Comparison of ENCODE assay signal across 9 cellular contexts in genomic region chr3:38028621-38029361, GRCh38. TPM values are rescaled to one million over a fixed set of nuclear protein-coding genes. Genes with fewer than 3 reads are reported as not detected.
A peak's percentile ranks its signal among the peaks of the same experiment; 100 is the strongest.
DNase-seq lines count a peak whose midpoint lies in the region; ATAC-seq and TF ChIP-seq lines count a peak whose summit lies in the region.
"Had no signal": no experiment of that assay in that cellular context is flagged by ENCODE, and none has a peak within 500 bp of the region (broad histone marks: within the 10 kb centered on the region; RNA-seq: fewer than 3 reads in every experiment).

No MANE protein-coding gene starts in this region.

- H3K36me3 Mint-ChIP-seq in CD14-positive monocyte, result peaks cover 9 to 20% of the 10 kb centered on the region in 2 donors
- no peaks in the 10 kb centered on the region for H3K36me3 Mint-ChIP-seq in activated CD8-positive, alpha-beta T cell treated with anti-CD3 and anti-CD28 coated beads for 36 hours (ENCODE audit: low read depth)

- POLR2A ChIA-PET in activated CD8-positive, alpha-beta T cell treated with anti-CD3 and anti-CD28 coated beads for 36 hours (lab: Charles Lee), result interaction anchor here (1.0 kb wide), 2 partner anchors 27 to 32 kb away, joined by 3 read pairs; no protein-coding TSS in a partner anchor

- intact Hi-C loops in CD14-positive monocyte (cut with micrococcal nuclease) (no loop called here), heart left ventricle (cut with DNase I) (no loop called here)
- intact Hi-C loops in activated CD8-positive, alpha-beta T cell treated with anti-CD3 and anti-CD28 coated beads for 36 hours (cut with micrococcal nuclease), result no loop called here

- no peak overlapping the region for H3K27ac Mint-ChIP-seq in CD14-positive monocyte
- H3K27ac Mint-ChIP-seq in activated CD8-positive, alpha-beta T cell treated with anti-CD3 and anti-CD28 coated beads for 36 hours, result no peak overlapping the region

- TF ChIP-seq POLR2A in heart left ventricle (IDR thresholded peaks at IDR 0.05), result no peak

- peaks cover 34% of the 10 kb centered on the region for H3K4me1 Mint-ChIP-seq in CD14-positive monocyte
- H3K4me1 Mint-ChIP-seq in activated CD8-positive, alpha-beta T cell treated with anti-CD3 and anti-CD28 coated beads for 36 hours (ENCODE audit: low read depth), result peaks cover 28% of the 10 kb centered on the region

- no peak for TF ChIP-seq CTCF in CD14-positive monocyte (IDR thresholded peaks at IDR 0.05)
- TF ChIP-seq CTCF in activated CD8-positive, alpha-beta T cell treated with anti-CD3 and anti-CD28 coated beads for 36 hours (IDR thresholded peaks at IDR 0.05), result no peak
- no peak for TF ChIP-seq CTCF in heart left ventricle (IDR thresholded peaks at IDR 0.05)
- no peak for TF ChIP-seq CTCF in parathyroid adenoma (IDR thresholded peaks at IDR 0.05)

- H3K4me3 ChIP-seq in heart left ventricle, result peak overlapping the region; percentile 44 to 90 (median 72)
- no peak overlapping the region for H3K4me3 ChIP-seq in parathyroid adenoma (ENCODE audit: low read depth, low read length)

- ATAC-seq in activated CD8-positive, alpha-beta T cell treated with anti-CD3 and anti-CD28 coated beads for 36 hours, result no peak
- ATAC-seq in heart left ventricle, result no peak

- H3K9me3 Mint-ChIP-seq in CD14-positive monocyte, result peaks cover 0 to 9% (median 0%) of the 10 kb centered on the region in 7 donors
- no peaks in the 10 kb centered on the region for H3K9me3 Mint-ChIP-seq in activated CD8-positive, alpha-beta T cell treated with anti-CD3 and anti-CD28 coated beads for 36 hours

- no peaks in the 10 kb centered on the region for H3K79me2 ChIP-seq in parathyroid adenoma

- H3K36me3 ChIP-seq in heart left ventricle, result no peaks in the 10 kb centered on the region
- no peaks in the 10 kb centered on the region for H3K36me3 ChIP-seq in parathyroid adenoma (ENCODE audit: control insufficient read depth, insufficient read depth, low read length)

- H3K27ac ChIP-seq in heart left ventricle, result peak overlapping the region; percentile 4 to 90 (median 70)
- H3K27ac ChIP-seq in parathyroid adenoma, result no peak overlapping the region

- H3K4me3 Mint-ChIP-seq in CD14-positive monocyte, result peak overlapping the region; percentile 54 to 78
- H3K4me3 Mint-ChIP-seq in activated CD8-positive, alpha-beta T cell treated with anti-CD3 and anti-CD28 coated beads for 36 hours, result peak overlapping the region; percentile 14

- WGBS in heart left ventricle, 4 donors, result 16 to 31% (median 22%) methylated on average over 19 to 45 of the region's 45 CpGs

- H3K4me1 ChIP-seq in heart left ventricle (peaks cover 0 to 41% (median 22%) of the 10 kb centered on the region in 12 donors), parathyroid adenoma (peaks cover 18% of the 10 kb centered on the region)

- H3K27me3 Mint-ChIP-seq in CD14-positive monocyte (ENCODE audit: low read depth in 3 of 3), result peaks cover 46 to 58% (median 51%) of the 10 kb centered on the region in 3 donors
- peaks cover 15% of the 10 kb centered on the region for H3K27me3 Mint-ChIP-seq in activated CD8-positive, alpha-beta T cell treated with anti-CD3 and anti-CD28 coated beads for 36 hours

- H3K27me3 ChIP-seq in heart left ventricle (peaks cover 0 to 7% (median 0%) of the 10 kb centered on the region in 9 donors), parathyroid adenoma (ENCODE audit: control insufficient read depth, insufficient read depth, low read length) (no peaks in the 10 kb centered on the region)

- CTCF ChIA-PET in activated CD8-positive, alpha-beta T cell treated with anti-CD3 and anti-CD28 coated beads for 36 hours (lab: Charles Lee), result interaction anchor here (1.0 kb wide), 1 partner anchor 174 kb away, joined by 4 read pairs; no protein-coding TSS in a partner anchor

- H3K9me3 ChIP-seq in heart left ventricle, result no peaks in the 10 kb centered on the region
- no peaks in the 10 kb centered on the region for H3K9me3 ChIP-seq in parathyroid adenoma (ENCODE audit: control insufficient read depth, low read length)

- in situ Hi-C loops in KBM-7 (cut with MboI; ENCODE audit: low pct_unique_long_range_greater_than_20kb, low sequenced_read_pairs), result no loop called here

- no peak overlapping the region for H3K4me2 ChIP-seq in parathyroid adenoma (ENCODE audit: low read length)

- no peak overlapping the region for H3K9ac ChIP-seq in parathyroid adenoma

- H2AFZ ChIP-seq in parathyroid adenoma, result peak overlapping the region; percentile 90

- no peak for DNase-seq in CD14-positive monocyte (ENCODE audit: low spot score)
- DNase-seq in activated CD8-positive, alpha-beta T cell treated with anti-CD3 and anti-CD28 coated beads for 36 hours, result no peak
- DNase-seq in heart left ventricle, result peak in 2 of 5 donors; percentile 34 to 64
- no peak for DNase-seq in NCI-H1417 treated with DMSO at 0.1 percent for 48 hours (lab: John Stamatoyannopoulos, UW)
- DNase-seq in AML-193 (lab: John Stamatoyannopoulos, UW), result no peak
- DNase-seq in KBM-7, result no peak
- no peak for DNase-seq in stimulated activated CD4-positive, alpha-beta T cell treated with anti-CD3 and anti-CD28 coated beads, Interleukin-2, amount 100 ng/mL, for 48 hours

RNA-seq across cellular contexts. Expression of gene PLCD1, which starts 0.7 kb away (rescaled TPM):
- polyA plus RNA-seq in CD14-positive monocyte, result 1 to 10 TPM; 4.1 to 6.0 TPM
- 1 to 10 TPM; 6.2 to 8.2 TPM for total RNA-seq in activated CD8-positive, alpha-beta T cell treated with anti-CD3 and anti-CD28 coated beads for 36 hours
- 10 to 100 TPM in 7 of 9 donors, 1 to 10 TPM in 2; 8.1 to 14.9 (median 12.4) TPM for total RNA-seq in heart left ventricle
- polyA plus RNA-seq in heart left ventricle, result 10 to 100 TPM in 1 of 2 donors, 1 to 10 TPM in 1; 9.5 to 10.6 TPM

RNA-seq across cellular contexts. Expression of gene DLEC1, which starts 10.2 kb away (rescaled TPM):
- under 1 TPM; 0.11 to 0.14 TPM for polyA plus RNA-seq in CD14-positive monocyte
- total RNA-seq in activated CD8-positive, alpha-beta T cell treated with anti-CD3 and anti-CD28 coated beads for 36 hours, result under 1 TPM; 0.20 to 0.36 TPM
- 1 to 10 TPM in 1 of 9 donors, under 1 TPM in 7, not detected in 1; 0.07 to 1.3 (median 0.16) TPM for total RNA-seq in heart left ventricle
- under 1 TPM; 0.06 to 0.61 TPM for polyA plus RNA-seq in heart left ventricle
- total RNA-seq: glomerular endothelial cell had no signal

RNA-seq across cellular contexts. Expression of gene VILL, which starts 38.2 kb away (rescaled TPM):
- polyA plus RNA-seq in CD14-positive monocyte, result 1 to 10 TPM; 4.4 to 7.4 TPM
- total RNA-seq in activated CD8-positive, alpha-beta T cell treated with anti-CD3 and anti-CD28 coated beads for 36 hours, result 10 to 100 TPM; 11.4 to 11.7 TPM
- 1 to 10 TPM; 1.1 to 6.3 (median 2.6) TPM for total RNA-seq in heart left ventricle
- polyA plus RNA-seq in heart left ventricle, result 1 to 10 TPM; 2.7 to 3.4 TPM
